ENCODE assay signal across 2 cellular contexts in the genomic region with DNA sequence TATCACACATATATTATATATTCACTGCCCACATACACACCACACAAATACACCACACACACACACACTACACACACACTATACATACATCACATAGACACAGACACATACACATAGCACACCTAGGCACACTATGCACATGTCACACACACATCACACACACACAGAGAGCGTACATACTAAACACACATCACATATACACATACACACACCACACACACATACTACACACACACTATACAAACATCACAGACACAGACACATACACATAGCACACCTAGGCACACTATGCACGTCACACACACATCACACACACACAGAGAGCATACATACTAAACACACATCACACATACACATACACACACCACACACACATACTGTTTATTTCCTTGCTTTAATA.
TF ChIP-seq lines count a peak whose summit lies in the region.

No MANE protein-coding gene starts in this region.

TF ChIP-seq in GM12891, 5 proteins besides CTCF, POLR2A, EP300 and RAD21:
- TF ChIP-seq POLR2AphosphoS5 (IDR thresholded peaks at IDR 0.05; ENCODE audit: low read depth, low read length) (no peak), POU2F2 (IDR thresholded peaks at IDR 0.05; ENCODE audit: low read depth, low read length) (no peak), SPI1 (IDR thresholded peaks at IDR 0.05; ENCODE audit: low read depth, low read length) (no peak), TAF1 (IDR thresholded peaks at IDR 0.05; ENCODE audit: low read depth, low read length) (no peak), PAX5 (IDR thresholded peaks at IDR 0.05; ENCODE audit: insufficient read depth, low read length, severe bottlenecking) (no peak)

TF ChIP-seq in GM12878, 131 proteins besides CTCF, POLR2A, EP300 and RAD21:
- TF ChIP-seq PKNOX1 (IDR thresholded peaks at IDR 0.05) (no peak), HDGF (IDR thresholded peaks at IDR 0.05) (0 out of 2 replicates have a peak, but pooled peaks have one; percentile 38)
